1 cellular context compared by ENCODE assay signal in genomic region chr15:58472221-58472620, GRCh38.
TF ChIP-seq lines count a peak whose summit lies in the region.

No MANE protein-coding gene starts in this region.

TF ChIP-seq in endothelial cell of umbilical vein, 7 proteins besides CTCF, POLR2A, EP300 and RAD21:
- TF ChIP-seq MAX (IDR thresholded peaks at IDR 0.05; ENCODE audit: insufficient read depth, insufficient read length) = no peak
